ENCODE assay signal across 9 cellular contexts in the genomic region with DNA sequence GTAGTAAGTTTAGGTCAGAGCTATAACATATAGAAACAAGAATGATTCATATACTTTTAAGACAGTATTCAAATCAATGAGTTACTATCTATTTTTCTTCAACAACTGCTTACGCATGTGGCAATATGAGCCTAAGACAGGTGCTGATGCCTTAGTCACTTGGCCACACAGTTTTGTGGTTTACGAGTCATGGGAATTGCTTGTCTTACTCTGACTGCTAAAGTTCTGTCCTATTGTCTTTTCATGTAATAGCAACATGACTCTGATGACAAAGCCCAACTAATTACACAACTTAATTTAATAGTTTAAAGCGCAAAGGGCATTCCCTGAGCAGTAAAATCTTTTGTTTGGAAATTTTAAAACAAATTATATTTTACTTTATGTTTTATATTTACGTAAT.
A peak's percentile ranks its signal among the peaks of the same experiment; 100 is the strongest.
DNase-seq lines count a peak whose midpoint lies in the region; ATAC-seq and TF ChIP-seq lines count a peak whose summit lies in the region.
"Had no signal": no experiment of that assay in that cellular context is flagged by ENCODE, and none has a peak within 500 bp of the region (broad histone marks: within the 10 kb centered on the region; RNA-seq: fewer than 3 reads in every experiment).

No MANE protein-coding gene starts in this region.

- no peak for TF ChIP-seq POLR2A in sigmoid colon (IDR thresholded peaks at IDR 0.05)

- 65 to 83% methylated on average over 4 of the region's 4 CpGs for WGBS in sigmoid colon, 2 donors

- no peak overlapping the region for H3K4me3 Mint-ChIP-seq in activated CD8-positive, alpha-beta memory T cell treated with anti-CD3 and anti-CD28 coated beads, Interleukin-2, amount 10 ng/mL, durations not matched to agents 7 days and 5 days

- H3K4me1 ChIP-seq in sigmoid colon: peaks cover 0 to 25% (median 13%) of the 10 kb centered on the region in 4 donors

- no peak for ATAC-seq in activated CD8-positive, alpha-beta memory T cell treated with anti-CD3 and anti-CD28 coated beads, Interleukin-2, amount 10 ng/mL, durations not matched to agents 7 days and 5 days

- no peaks in the 10 kb centered on the region for H3K9me3 Mint-ChIP-seq in activated CD8-positive, alpha-beta memory T cell treated with anti-CD3 and anti-CD28 coated beads, Interleukin-2, amount 10 ng/mL, durations not matched to agents 7 days and 5 days (ENCODE audit: low read depth)

- no peak for TF ChIP-seq EP300 in sigmoid colon (IDR thresholded peaks at IDR 0.05)

- no peaks in the 10 kb centered on the region for H3K27me3 Mint-ChIP-seq in activated CD8-positive, alpha-beta memory T cell treated with anti-CD3 and anti-CD28 coated beads, Interleukin-2, amount 10 ng/mL, durations not matched to agents 7 days and 5 days

- no peaks in the 10 kb centered on the region for H3K36me3 Mint-ChIP-seq in activated CD8-positive, alpha-beta memory T cell treated with anti-CD3 and anti-CD28 coated beads, Interleukin-2, amount 10 ng/mL, durations not matched to agents 7 days and 5 days

- intact Hi-C loops in sigmoid colon (cut with DNase I): no loop called here

- H3K4me3 ChIP-seq in brain microvascular endothelial cell (ENCODE audit: low read depth, low read length): no peak overlapping the region
- no peak overlapping the region for H3K4me3 ChIP-seq in sigmoid colon

- H3K27ac Mint-ChIP-seq in activated CD8-positive, alpha-beta memory T cell treated with anti-CD3 and anti-CD28 coated beads, Interleukin-2, amount 10 ng/mL, durations not matched to agents 7 days and 5 days: no peak overlapping the region

- in situ Hi-C loops in brain microvascular endothelial cell (cut with HindIII; ENCODE audit: low pct_ligation_motif_present, low sequenced_read_pairs): no loop called here

- H3K27ac ChIP-seq in brain microvascular endothelial cell (peak overlapping the region; percentile 2), sigmoid colon (no peak overlapping the region)

- CTCF ChIA-PET in activated CD8-positive, alpha-beta memory T cell treated with anti-CD3 and anti-CD28 coated beads, Interleukin-2, amount 10 ng/mL, durations not matched to agents 7 days and 5 days (lab: Charles Lee): no interaction called here

- H3K27me3 ChIP-seq in brain microvascular endothelial cell (replicated peaks) (no peaks in the 10 kb centered on the region), sigmoid colon (no peaks in the 10 kb centered on the region)

- no peaks in the 10 kb centered on the region for H3K4me1 Mint-ChIP-seq in activated CD8-positive, alpha-beta memory T cell treated with anti-CD3 and anti-CD28 coated beads, Interleukin-2, amount 10 ng/mL, durations not matched to agents 7 days and 5 days

- TF ChIP-seq CTCF in brain microvascular endothelial cell (IDR thresholded peaks at IDR 0.05; ENCODE audit: low read depth, low read length, missing control alignments) (no peak), sigmoid colon (IDR thresholded peaks at IDR 0.05) (no peak)

- no peaks in the 10 kb centered on the region for H3K9me3 ChIP-seq in sigmoid colon

- H3K36me3 ChIP-seq in brain microvascular endothelial cell (replicated peaks): no peaks in the 10 kb centered on the region
- no peaks in the 10 kb centered on the region for H3K36me3 ChIP-seq in sigmoid colon

- peak; percentile 47 for DNase-seq in activated CD8-positive, alpha-beta memory T cell treated with anti-CD3 and anti-CD28 coated beads, Interleukin-2, amount 10 ng/mL, durations not matched to agents 7 days and 5 days
- DNase-seq in activated CD8-positive, alpha-beta memory T cell treated with anti-CD3 and anti-CD28 coated beads for 24 hours: no peak
- DNase-seq in HS-5 (ENCODE audit: low read depth) (peak; percentile 87), brain microvascular endothelial cell (peak; percentile 93), sigmoid colon (no peak), NCI-H446 (lab: John Stamatoyannopoulos, UW) (no peak), mesenteric fat pad (ENCODE audit: low spot score) (no peak)
- DNase-seq in stimulated activated CD4-positive, alpha-beta T cell treated with anti-CD3 and anti-CD28 coated beads, TNF-alpha, amount 100 ng/mL, for 48 hours (ENCODE audit: low read depth in 3 of 3): peak; percentile 3 to 33 (median 11)
- DNase-seq: small intestine had no signal

Comparison
In these comparisons a context has a peak if more than half of its experiments do, and no peak if none do; other contexts are left out.
1. DNase-seq: peak in activated CD8-positive, alpha-beta memory T cell treated with anti-CD3 and anti-CD28 coated beads, Interleukin-2, amount 10 ng/mL, durations not matched to agents 7 days and 5 days (single experiment), HS-5 (single experiment), brain microvascular endothelial cell (single experiment) and stimulated activated CD4-positive, alpha-beta T cell treated with anti-CD3 and anti-CD28 coated beads, TNF-alpha, amount 100 ng/mL, for 48 hours (3 of 3); none in activated CD8-positive, alpha-beta memory T cell treated with anti-CD3 and anti-CD28 coated beads for 24 hours (single experiment), sigmoid colon (single experiment), NCI-H446 (0 of 2) and mesenteric fat pad (single experiment).